In the genomic region with DNA sequence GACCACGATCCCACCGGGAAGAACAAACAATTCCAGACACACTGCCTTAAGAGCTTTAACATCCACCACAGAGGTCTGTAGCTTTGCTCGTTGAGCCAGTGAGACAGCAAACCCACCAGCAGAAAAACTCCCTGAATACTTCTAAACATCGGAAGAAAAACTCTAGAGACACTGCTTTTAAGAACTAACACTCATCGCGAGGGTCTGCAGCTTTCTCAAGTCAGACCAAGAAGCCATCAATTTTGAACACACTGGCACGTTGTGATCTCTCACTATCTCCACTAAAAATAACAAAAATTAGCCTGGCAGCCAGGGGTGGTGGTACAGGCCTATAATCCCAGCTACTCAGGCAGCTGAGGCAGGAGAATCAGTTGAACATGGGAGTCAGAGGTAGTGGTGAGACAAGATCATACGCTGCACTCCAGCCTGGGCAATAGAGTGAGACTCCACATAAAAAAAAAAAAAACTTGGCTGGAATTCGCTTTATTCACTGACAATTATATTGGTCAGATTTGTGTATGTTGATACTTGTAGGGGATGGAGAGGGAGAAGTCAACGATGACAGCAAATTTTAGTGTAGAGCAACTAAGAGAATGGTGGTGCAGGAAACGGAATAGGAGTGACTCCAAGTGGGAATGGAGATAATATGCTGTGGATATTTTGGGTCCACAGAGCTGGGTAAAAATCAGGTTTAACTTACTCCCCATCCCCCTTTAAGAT, we compare ENCODE assay signal across 8 cellular contexts. TPM values are rescaled to one million over a fixed set of nuclear protein-coding genes. Genes with fewer than 3 reads are reported as not detected.
A peak's percentile ranks its signal among the peaks of the same experiment; 100 is the strongest.
DNase-seq lines count a peak whose midpoint lies in the region; ATAC-seq, FAIRE-seq and TF ChIP-seq lines count a peak whose summit lies in the region.

No MANE protein-coding gene starts in this region.

- H3K27me3 Mint-ChIP-seq in CD4-positive, alpha-beta memory T cell = no peaks in the 10 kb centered on the region

- H3K27me3 ChIP-seq in CD4-positive, alpha-beta memory T cell (ENCODE audit: insufficient read depth, low read length) = no peaks in the 10 kb centered on the region
- no peaks in the 10 kb centered on the region for H3K27me3 ChIP-seq in endothelial cell of umbilical vein (ENCODE audit: control insufficient read depth in 2 of 2, insufficient read depth in 2 of 2, low read length in 2 of 2)
- no peaks in the 10 kb centered on the region for H3K27me3 ChIP-seq in osteoblast (ENCODE audit: insufficient read depth, low read length)

- H4K20me1 ChIP-seq in OCI-LY7 (ENCODE audit: insufficient read depth, low read length) (no peaks in the 10 kb centered on the region), endothelial cell of umbilical vein (replicated peaks; ENCODE audit: control insufficient read depth, extremely low read depth, insufficient read depth, low read length) (no peaks in the 10 kb centered on the region), osteoblast (ENCODE audit: insufficient read depth, low read length) (no peaks in the 10 kb centered on the region)

- POLR2A ChIA-PET in CD4-positive, alpha-beta memory T cell (lab: Charles Lee; ENCODE audit: partially characterized antibody) = interaction anchor here (0.8 to 6.3 kb wide), 6 partner anchors 13 to 1288 kb away, joined by 3 to 118 read pairs (median 5); a partner anchor contains a TSS
- POLR2A ChIA-PET in OCI-LY7 (lab: Charles Lee) (interaction anchor here (0.6 to 3.2 kb wide), 11 partner anchors 13 to 211 kb away, joined by 3 to 20 read pairs (median 4); a partner anchor contains a TSS), endothelial cell of umbilical vein (lab: Charles Lee) (interaction anchor here (1.0 to 1.2 kb wide), 3 partner anchors 10 to 37 kb away, joined by 3 to 4 read pairs (median 4); a partner anchor contains a TSS)

- H3K4me2 ChIP-seq in OCI-LY7 (ENCODE audit: low read length) (peak overlapping the region; percentile 81), endothelial cell of umbilical vein (ENCODE audit: insufficient read depth, low read length) (peak overlapping the region; percentile 95), osteoblast (ENCODE audit: insufficient read depth, low read length) (peak overlapping the region; percentile 99)

- no peak for TF ChIP-seq CTCF in OCI-LY7 (conservative IDR thresholded peaks at IDR 0.05; ENCODE audit: low read length)
- no peak for TF ChIP-seq CTCF in endothelial cell of umbilical vein (IDR thresholded peaks at IDR 0.05; ENCODE audit: extremely low read depth in 1 of 2, insufficient read depth in 1 of 2, low read depth in 1 of 2, low read length in 2 of 2)
- no peak for TF ChIP-seq CTCF in osteoblast (IDR thresholded peaks at IDR 0.05; ENCODE audit: extremely low read depth, low read depth, low read length)

- H3K9ac ChIP-seq in endothelial cell of umbilical vein (replicated peaks; ENCODE audit: extremely low read depth, insufficient read depth, low read length) = peak overlapping the region; percentile 90

- TSS peak; percentile 87 for BruUV-seq in OCI-LY7 (replicated peaks; lab: Mats Ljungman, UMichigan)
- no TSS peak for BruUV-seq in endothelial cell of umbilical vein (replicated peaks; lab: Mats Ljungman, UMichigan)

- peak overlapping the region; percentile 93 to 97 (median 96) for H3K4me3 Mint-ChIP-seq in CD4-positive, alpha-beta memory T cell

- ATAC-seq in GM18873 (IDR thresholded peaks at IDR 0.05; ENCODE audit: low FRiP score, unreplicated experiment) (no peak), HG02678 (IDR thresholded peaks at IDR 0.05; ENCODE audit: unreplicated experiment) (no peak)

- intact Hi-C loops in CD4-positive, alpha-beta memory T cell (cut with micrococcal nuclease) = no loop called here
- intact Hi-C loops in OCI-LY7 (cut with micrococcal nuclease; ENCODE audit: unreplicated experiment) = no loop called here
- intact Hi-C loops in endothelial cell of umbilical vein (cut with micrococcal nuclease) = loop anchor here (2.0 to 10.0 kb wide), 2 partner anchors 79 to 373 kb away; a partner anchor contains a TSS

- FAIRE-seq in endothelial cell of umbilical vein (lab: Jason Lieb, UNC) = no peak

- H3K36me3 ChIP-seq in CD4-positive, alpha-beta memory T cell (ENCODE audit: insufficient read depth, low read length) = peaks cover 4% of the 10 kb centered on the region
- H3K36me3 ChIP-seq in OCI-LY7 (ENCODE audit: insufficient read depth, low read length) (no peaks in the 10 kb centered on the region), endothelial cell of umbilical vein (ENCODE audit: control insufficient read depth in 2 of 2, extremely low read depth in 1 of 2, insufficient read depth in 2 of 2, low read length in 2 of 2) (no peaks in the 10 kb centered on the region), osteoblast (ENCODE audit: insufficient read depth, low read length) (peaks cover 17% of the 10 kb centered on the region)

- H3K9me3 ChIP-seq in CD4-positive, alpha-beta memory T cell (ENCODE audit: control insufficient read depth in 1 of 2, low read length in 2 of 2) = no peaks in the 10 kb centered on the region
- peaks cover 19% of the 10 kb centered on the region; the same call in 1 of the 2 replicates for H3K9me3 ChIP-seq in OCI-LY7 (ENCODE audit: low read length)
- no peaks in the 10 kb centered on the region for H3K9me3 ChIP-seq in endothelial cell of umbilical vein (replicated peaks; ENCODE audit: control insufficient read depth, insufficient read depth, low read length)
- no peaks in the 10 kb centered on the region for H3K9me3 ChIP-seq in osteoblast (ENCODE audit: low read depth, low read length)

- no peaks in the 10 kb centered on the region for H3K79me2 ChIP-seq in OCI-LY7 (ENCODE audit: insufficient read depth, low read depth, low read length)
- no peaks in the 10 kb centered on the region for H3K79me2 ChIP-seq in endothelial cell of umbilical vein (ENCODE audit: control insufficient read depth, insufficient read depth, low read length)
- H3K79me2 ChIP-seq in osteoblast (ENCODE audit: insufficient read depth, low read length) = peaks cover 35% of the 10 kb centered on the region

- CTCF ChIA-PET in CD4-positive, alpha-beta memory T cell (lab: Charles Lee; ENCODE audit: partially characterized antibody) = interaction anchor here (0.7 to 2.8 kb wide), 4 partner anchors 25 to 244 kb away, joined by 3 to 9 read pairs (median 4); a partner anchor contains a TSS
- CTCF ChIA-PET in OCI-LY7 (lab: Charles Lee; ENCODE audit: unreplicated experiment) = interaction anchor here (0.6 kb wide), 1 partner anchor 240 kb away, joined by 3 read pairs; no protein-coding TSS in a partner anchor
- CTCF ChIA-PET in endothelial cell of umbilical vein (lab: Charles Lee) = interaction anchor here (1.0 to 4.8 kb wide), 4 partner anchors 16 to 244 kb away, joined by 3 to 21 read pairs (median 4); no protein-coding TSS in a partner anchor

- no peak for DNase-seq in CD4-positive, alpha-beta memory T cell
- DNase-seq in OCI-LY7 (ENCODE audit: low spot score) = no peak
- no peak for DNase-seq in endothelial cell of umbilical vein (ENCODE audit: low read depth, low spot score)
- no peak for DNase-seq in osteoblast (ENCODE audit: insufficient read length, low spot score, missing footprints)
- no peak for DNase-seq in NCI-H82 treated with DMSO at 0.1 percent for 48 hours (lab: John Stamatoyannopoulos, UW; ENCODE audit: unreplicated experiment)
- DNase-seq in UCSD-AML1 (lab: John Stamatoyannopoulos, UW; ENCODE audit: unreplicated experiment) = no peak

- dilution Hi-C loops in endothelial cell of umbilical vein (cut with MboI; ENCODE audit: extremely low pct_ligation_motif_present, low sequenced_read_pairs) = no loop called here

- no peaks in the 10 kb centered on the region for H3K9me2 ChIP-seq in OCI-LY7 (ENCODE audit: insufficient read depth, low read length)

- peaks cover 48% of the 10 kb centered on the region for H3K4me1 ChIP-seq in CD4-positive, alpha-beta memory T cell (ENCODE audit: insufficient read depth, low read length)
- peaks cover 27% of the 10 kb centered on the region for H3K4me1 ChIP-seq in OCI-LY7 (ENCODE audit: insufficient read depth, low read length, poor library complexity, severe bottlenecking)
- H3K4me1 ChIP-seq in endothelial cell of umbilical vein (ENCODE audit: control insufficient read depth, extremely low read depth, insufficient read depth, low read length) = peaks cover 10% of the 10 kb centered on the region
- peaks cover 15% of the 10 kb centered on the region for H3K4me1 ChIP-seq in osteoblast (ENCODE audit: insufficient read depth, low read length)

- peak overlapping the region; percentile 84 to 96 (median 93) for H3K27ac Mint-ChIP-seq in CD4-positive, alpha-beta memory T cell

- H2AFZ ChIP-seq in OCI-LY7 (ENCODE audit: low read length) (peak overlapping the region; percentile 95), endothelial cell of umbilical vein (ENCODE audit: low read depth, low read length) (peak overlapping the region; percentile 96), osteoblast (ENCODE audit: low read length) (peak overlapping the region; percentile 98)

- H3K36me3 Mint-ChIP-seq in CD4-positive, alpha-beta memory T cell = peaks cover 5 to 9% of the 10 kb centered on the region in 2 donors

- peak overlapping the region; percentile 62 for H3K27ac ChIP-seq in CD4-positive, alpha-beta memory T cell (ENCODE audit: low read depth, low read length)
- H3K27ac ChIP-seq in OCI-LY7 (ENCODE audit: low read depth, low read length, poor library complexity, severe bottlenecking) (peak overlapping the region; percentile 38), endothelial cell of umbilical vein (ENCODE audit: insufficient read depth, low read depth, low read length) (peak overlapping the region; percentile 60), osteoblast (ENCODE audit: low read depth, low read length) (peak overlapping the region; percentile 86)

- H3K4me1 Mint-ChIP-seq in CD4-positive, alpha-beta memory T cell = peaks cover 29 to 60% (median 44%) of the 10 kb centered on the region in 4 donors

- H3K9me1 ChIP-seq in endothelial cell of umbilical vein (replicated peaks; ENCODE audit: control insufficient read depth, extremely low read depth, insufficient read depth, low read length) = no peaks in the 10 kb centered on the region

- peak overlapping the region; percentile 24 to 57 for H3K4me3 ChIP-seq in CD4-positive, alpha-beta memory T cell (ENCODE audit: low read length in 2 of 2)
- H3K4me3 ChIP-seq in OCI-LY7 (ENCODE audit: low read depth, low read length, poor library complexity, severe bottlenecking) = peak overlapping the region; percentile 72
- H3K4me3 ChIP-seq in endothelial cell of umbilical vein (replicated peaks in 1 of 3; ENCODE audit: insufficient read depth in 1 of 3, low read depth in 1 of 3, low read length in 3 of 3) = peak overlapping the region; percentile 59 to 79 (median 76)
- peak overlapping the region; percentile 92 for H3K4me3 ChIP-seq in osteoblast (ENCODE audit: insufficient read depth, low read length)

- peaks cover 0 to 5% (median 0%) of the 10 kb centered on the region in 8 donors for H3K9me3 Mint-ChIP-seq in CD4-positive, alpha-beta memory T cell

- no peak for TF ChIP-seq POLR2A in endothelial cell of umbilical vein (IDR thresholded peaks at IDR 0.05; ENCODE audit: low read depth, low read length)

RNA-seq across cellular contexts. Expression of a gene that starts 0.9 kb away (rescaled TPM):
- 10 to 100 TPM; 34.1 to 37.3 TPM for total RNA-seq in CD4-positive, alpha-beta memory T cell
- polyA plus RNA-seq in CD4-positive, alpha-beta memory T cell = 100 to 1,000 TPM in 1 of 2 donors, 10 to 100 TPM in 1; 89.9 to 107 TPM
- 23.7 and 40.2 TPM in 2 replicates for total RNA-seq in OCI-LY7 (2014; rRNA removed; shearing (Covaris generic))
- total RNA-seq in OCI-LY7 (2022) = 33.9 and 39.5 TPM in 2 replicates
- 68.0 and 89.3 TPM in 2 replicates for total RNA-seq in endothelial cell of umbilical vein
- 137 and 146 TPM in 2 replicates for polyA plus RNA-seq in endothelial cell of umbilical vein
- polyA plus RNA-seq in endothelial cell of umbilical vein (2011; cell fraction: cytosol; rRNA removed) = 136 and 157 TPM in 2 replicates
- 55.0 and 57.8 TPM in 2 replicates for polyA plus RNA-seq in endothelial cell of umbilical vein (2011; cell fraction: nucleus; rRNA removed)
- 95.5 and 108 TPM in 2 replicates for polyA plus RNA-seq in endothelial cell of umbilical vein (2012)
- polyA minus RNA-seq in endothelial cell of umbilical vein = 80.3 and 84.5 TPM in 2 replicates
- polyA minus RNA-seq in endothelial cell of umbilical vein (2011; cell fraction: cytosol; rRNA and poly(A)+ RNA removed) = 52.2 TPM
- polyA minus RNA-seq in endothelial cell of umbilical vein (2011; cell fraction: nucleus; rRNA and poly(A)+ RNA removed) = 6.2 and 7.4 TPM in 2 replicates
- total RNA-seq in osteoblast = 131 and 155 TPM in 2 replicates

RNA-seq across cellular contexts. Expression of a gene that starts 25.6 kb away (rescaled TPM):
- total RNA-seq in CD4-positive, alpha-beta memory T cell = 10 to 100 TPM; 76.9 to 80.6 TPM
- polyA plus RNA-seq in CD4-positive, alpha-beta memory T cell = 100 to 1,000 TPM; 174 to 236 TPM
- total RNA-seq in OCI-LY7 (2014; rRNA removed; shearing (Covaris generic)) = 93.2 and 103 TPM in 2 replicates
- total RNA-seq in OCI-LY7 (2022) (111 and 125 TPM in 2 replicates), endothelial cell of umbilical vein (54.6 and 58.2 TPM in 2 replicates), osteoblast (64.1 and 73.1 TPM in 2 replicates)
- 56.9 and 73.1 TPM in 2 replicates for polyA plus RNA-seq in endothelial cell of umbilical vein
- 61.7 and 64.3 TPM in 2 replicates for polyA plus RNA-seq in endothelial cell of umbilical vein (2011; cell fraction: cytosol; rRNA removed)
- polyA plus RNA-seq in endothelial cell of umbilical vein (2011; cell fraction: nucleus; rRNA removed) = 29.1 and 33.6 TPM in 2 replicates
- 51.1 and 64.9 TPM in 2 replicates for polyA plus RNA-seq in endothelial cell of umbilical vein (2012)
- 39.8 and 44.9 TPM in 2 replicates for polyA minus RNA-seq in endothelial cell of umbilical vein
- polyA minus RNA-seq in endothelial cell of umbilical vein (2011; cell fraction: cytosol; rRNA and poly(A)+ RNA removed) = 33.9 TPM
- polyA minus RNA-seq in endothelial cell of umbilical vein (2011; cell fraction: nucleus; rRNA and poly(A)+ RNA removed) = 17.9 and 22.2 TPM in 2 replicates

RNA-seq across cellular contexts. Expression of a gene that starts 27.2 kb away (rescaled TPM):
- 1 to 10 TPM; 7.2 to 7.4 TPM for total RNA-seq in CD4-positive, alpha-beta memory T cell
- 10 to 100 TPM; 11.6 to 17.1 TPM for polyA plus RNA-seq in CD4-positive, alpha-beta memory T cell
- 27.8 and 29.7 TPM in 2 replicates for total RNA-seq in OCI-LY7 (2014; rRNA removed; shearing (Covaris generic))
- total RNA-seq in OCI-LY7 (2022) = 20.3 and 21.8 TPM in 2 replicates
- 20.6 and 20.9 TPM in 2 replicates for total RNA-seq in endothelial cell of umbilical vein
- 7.6 and 10.6 TPM in 2 replicates for polyA plus RNA-seq in endothelial cell of umbilical vein
- polyA plus RNA-seq in endothelial cell of umbilical vein (2011; cell fraction: cytosol; rRNA removed) = 19.6 and 21.2 TPM in 2 replicates
- polyA plus RNA-seq in endothelial cell of umbilical vein (2011; cell fraction: nucleus; rRNA removed) = 10.9 and 15.9 TPM in 2 replicates
- 17.2 and 29.3 TPM in 2 replicates for polyA plus RNA-seq in endothelial cell of umbilical vein (2012)
- 6.8 and 10.2 TPM in 2 replicates for polyA minus RNA-seq in endothelial cell of umbilical vein
- polyA minus RNA-seq in endothelial cell of umbilical vein (2011; cell fraction: cytosol; rRNA and poly(A)+ RNA removed) = 6.9 TPM
- 2.8 and 3.8 TPM in 2 replicates for polyA minus RNA-seq in endothelial cell of umbilical vein (2011; cell fraction: nucleus; rRNA and poly(A)+ RNA removed)
- total RNA-seq in osteoblast = 17.7 and 18.3 TPM in 2 replicates

RNA-seq across cellular contexts. Expression of a gene that starts 27.6 kb away (rescaled TPM):
- 1 to 10 TPM; 1.2 to 1.5 TPM for total RNA-seq in CD4-positive, alpha-beta memory T cell
- polyA plus RNA-seq in CD4-positive, alpha-beta memory T cell = 1 to 10 TPM in 1 of 2 donors, not detected in 1; 1.5 TPM
- 0.66 TPM in 1 of 2 replicates, not detected in the other for total RNA-seq in OCI-LY7 (2014; rRNA removed; shearing (Covaris generic))
- total RNA-seq in OCI-LY7 (2022) (1.0 TPM in 1 of 2 replicates, not detected in the other), endothelial cell of umbilical vein (not detected in 2 replicates), osteoblast (not detected in 2 replicates)
- polyA plus RNA-seq in endothelial cell of umbilical vein = 0.27 and 0.54 TPM in 2 replicates
- polyA plus RNA-seq in endothelial cell of umbilical vein (2011; cell fraction: cytosol; rRNA removed) = 0.35 TPM in 2 replicates
- 0.32 TPM in 1 of 2 replicates, not detected in the other for polyA plus RNA-seq in endothelial cell of umbilical vein (2011; cell fraction: nucleus; rRNA removed)
- polyA plus RNA-seq in endothelial cell of umbilical vein (2012) = 0.64 and 0.76 TPM in 2 replicates
- polyA minus RNA-seq in endothelial cell of umbilical vein = not detected in 2 replicates
- polyA minus RNA-seq in endothelial cell of umbilical vein (2011; cell fraction: cytosol; rRNA and poly(A)+ RNA removed) = not detected
- polyA minus RNA-seq in endothelial cell of umbilical vein (2011; cell fraction: nucleus; rRNA and poly(A)+ RNA removed) = not detected in 2 replicates

Comparison
In these comparisons a context has a peak if more than half of its experiments do, and no peak if none do; other contexts are left out.
1. H3K4me3 ChIP-seq: peak in every context shown above with its lines; median percentile 92 in osteoblast; 76 in endothelial cell of umbilical vein; 72 in OCI-LY7; 40 in CD4-positive, alpha-beta memory T cell.